Comparison of ENCODE assay signal across 10 cellular contexts in genomic region chr17:18143044-18143936, GRCh38. TPM values are rescaled to one million over a fixed set of nuclear protein-coding genes. Genes with fewer than 3 reads are reported as not detected.
DNase-seq lines count a peak whose midpoint lies in the region; ATAC-seq, FAIRE-seq and TF ChIP-seq lines count a peak whose summit lies in the region.
"Had no signal": no experiment of that assay in that cellular context is flagged by ENCODE, and none has a peak within 500 bp of the region (broad histone marks: within the 10 kb centered on the region; RNA-seq: fewer than 3 reads in every experiment).

No MANE protein-coding gene starts in this region.

- FAIRE-seq in HepG2 (lab: Jason Lieb, UNC): peak; percentile 44
- FAIRE-seq: urothelium cell line had no signal

- H3K9me3 ChIP-seq in HepG2 (ENCODE audit: low read length) (no peaks in the 10 kb centered on the region), right lobe of liver (no peaks in the 10 kb centered on the region), NT2/D1 (ENCODE audit: insufficient read depth, low read length) (no peaks in the 10 kb centered on the region), adrenal gland (replicated peaks in 1 of 3) (no peaks in the 10 kb centered on the region)
- H3K9me3 ChIP-seq: ascending aorta had no signal

- H3K27ac ChIP-seq in HepG2 (ENCODE audit: extremely low read length, insufficient read depth, low read length) (no peak overlapping the region), right lobe of liver (no peak overlapping the region), adrenal gland (no peak overlapping the region)
- H3K27ac ChIP-seq: ascending aorta had no signal

- TF ChIP-seq EP300 in HepG2 (IDR thresholded peaks at IDR 0.05; ENCODE audit: low read depth in 2 of 2, low read length in 2 of 2): no peak
- TF ChIP-seq EP300 in HepG2 (CRISPR knock-in tag; IDR thresholded peaks at IDR 0.05; ENCODE audit: borderline replicate concordance): no peak

- TF ChIP-seq RAD21 in HepG2 (CRISPR knock-in tag; IDR thresholded peaks at IDR 0.05): no peak

- ATAC-seq in HepG2 (peak; percentile 30), right lobe of liver (no peak)

- H3K4me1 ChIP-seq in HepG2 (ENCODE audit: insufficient read depth, low read length): peaks cover 30% of the 10 kb centered on the region
- peaks cover 0 to 28% (median 11%) of the 10 kb centered on the region in 4 donors for H3K4me1 ChIP-seq in right lobe of liver
- peaks cover 16% of the 10 kb centered on the region for H3K4me1 ChIP-seq in NT2/D1 (ENCODE audit: insufficient read depth, insufficient read length)
- no peaks in the 10 kb centered on the region for H3K4me1 ChIP-seq in adrenal gland (replicated peaks in 1 of 2)

- peak; percentile 60 for TF ChIP-seq CTCF in HepG2 (CRISPR knock-in tag; IDR thresholded peaks at IDR 0.05)
- TF ChIP-seq CTCF in right lobe of liver (IDR thresholded peaks at IDR 0.05): no peak
- TF ChIP-seq CTCF in fibroblast of mammary gland (conservative IDR thresholded peaks at IDR 0.05; ENCODE audit: control insufficient read depth, insufficient read depth, low read depth, low read length): peak; percentile 47
- no peak for TF ChIP-seq CTCF in adrenal gland (IDR thresholded peaks at IDR 0.05)

- no TSS peak for BruUV-seq in HepG2 (replicated peaks; lab: Mats Ljungman, UMichigan)

- intact Hi-C loops in HepG2 (cut with micrococcal nuclease; ENCODE audit: unreplicated experiment) (no loop called here), right lobe of liver (cut with DNase I) (no loop called here), adrenal gland (cut with DNase I) (loop anchor here in 1 of 2 donors (5.0 kb wide), 1 partner anchor 74 kb away; no protein-coding TSS in a partner anchor)

- H3K9ac ChIP-seq in HepG2 (ENCODE audit: insufficient read depth, low read depth, low read length): no peak overlapping the region; the same call in 1 of the 2 replicates
- no peak overlapping the region for H3K9ac ChIP-seq in NT2/D1 (ENCODE audit: insufficient read length, low read depth)

- H4K20me1 ChIP-seq in HepG2 (ENCODE audit: insufficient read depth, low read length): no peaks in the 10 kb centered on the region; the same call in 1 of the 2 replicates

- H3K36me3 ChIP-seq in HepG2 (replicated peaks in 1 of 2; ENCODE audit: control insufficient read depth in 1 of 2, insufficient read depth in 2 of 2, low read length in 2 of 2): no peaks in the 10 kb centered on the region
- H3K36me3 ChIP-seq in right lobe of liver: no peaks in the 10 kb centered on the region
- no peaks in the 10 kb centered on the region for H3K36me3 ChIP-seq in NT2/D1 (ENCODE audit: insufficient read depth, insufficient read length, low read length)
- no peaks in the 10 kb centered on the region for H3K36me3 ChIP-seq in adrenal gland (replicated peaks in 1 of 2)
- H3K36me3 ChIP-seq: ascending aorta had no signal

- H3K27me3 ChIP-seq in HepG2 (ENCODE audit: control insufficient read depth in 1 of 2, insufficient read depth in 2 of 2, low read length in 2 of 2) (peaks cover 2% of the 10 kb centered on the region in 2 experiments; a peak in 3 of 5 replicates), right lobe of liver (no peaks in the 10 kb centered on the region), NT2/D1 (ENCODE audit: insufficient read depth, insufficient read length) (no peaks in the 10 kb centered on the region), adrenal gland (no peaks in the 10 kb centered on the region)
- H3K27me3 ChIP-seq: ascending aorta had no signal

- H3K4me3 ChIP-seq in HepG2 (replicated peaks in 1 of 3; ENCODE audit: insufficient read depth in 1 of 3, low read depth in 2 of 3, low read length in 3 of 3) (peak overlapping the region in 1 of 3 experiments; percentile 41; a peak in 1 of 6 replicates), right lobe of liver (no peak overlapping the region), NT2/D1 (ENCODE audit: insufficient read length, low read depth) (no peak overlapping the region), fibroblast of mammary gland (ENCODE audit: control insufficient read depth, low read depth, low read length) (no peak overlapping the region), adrenal gland (no peak overlapping the region)
- H3K4me3 ChIP-seq: ascending aorta had no signal

- peak overlapping the region; percentile 57 for H2AFZ ChIP-seq in HepG2 (ENCODE audit: low read length)

- CTCF ChIA-PET in HepG2 (lab: Yijun Ruan, JAX; ENCODE audit: low intra/inter-chr PET ratio, low total read pairs): no interaction called here

- POLR2A ChIA-PET in HepG2 (lab: Yijun Ruan, JAX): interaction anchor here (0.6 kb wide), 1 partner anchor 116 kb away, joined by 3 read pairs; no protein-coding TSS in a partner anchor

- in situ Hi-C loops in HepG2 (cut with HindIII; ENCODE audit: extremely low pct_ligation_motif_present, low pct_unique_long_range_greater_than_20kb): no loop called here

- H3K79me2 ChIP-seq in HepG2 (ENCODE audit: insufficient read depth, low read length): no peaks in the 10 kb centered on the region

- H3K4me2 ChIP-seq in HepG2 (ENCODE audit: low read depth, low read length): peak overlapping the region; percentile 69

- DNase-seq in HepG2 (ENCODE audit: low spot score): peak; percentile 38
- no peak for DNase-seq in right lobe of liver
- DNase-seq in NT2/D1 (ENCODE audit: low read depth, low spot score): peak; percentile 51
- peak; percentile 30 for DNase-seq in fibroblast of mammary gland (ENCODE audit: low read depth)
- DNase-seq in cortex of kidney (lab: John Stamatoyannopoulos, UW): no peak
- no peak for DNase-seq in adrenal gland
- no peak for DNase-seq in GM19238 (ENCODE audit: insufficient read length, low spot score)
- no peak for DNase-seq in NK-92 treated with Interleukin-12 subunit alpha and Interleukin-12 subunit beta, amount 100 ng/mL, for 24 hours (lab: John Stamatoyannopoulos, UW)

- WGBS in HepG2 (ENCODE audit: low lambda C conversion rate): 22% methylated on average over 9 of the region's 18 CpGs
- 73% methylated on average over 6 of the region's 18 CpGs for WGBS in right lobe of liver (ENCODE audit: insufficient coverage, low coverage, low lambda C conversion rate, missing lambda C conversion rate)
- WGBS in adrenal gland, 4 donors: 66 to 82% (median 76%) methylated on average over 15 to 18 of the region's 18 CpGs

- TF ChIP-seq POLR2A in HepG2 (IDR thresholded peaks at IDR 0.05; ENCODE audit: insufficient read depth in 1 of 2, low read depth in 2 of 2, low read length in 2 of 2) (no peak), right lobe of liver (IDR thresholded peaks at IDR 0.05) (no peak), adrenal gland (IDR thresholded peaks at IDR 0.05) (no peak)

RNA-seq across cellular contexts. Expression of gene MYO15A, which starts 34.7 kb away (rescaled TPM):
- 0.07 and 0.18 TPM in 2 replicates for total RNA-seq in HepG2 (2016; rRNA removed; fragmentation: Illumina TruSeq; extraction: Trizol)
- not detected in 2 replicates for total RNA-seq in HepG2 (2016; cell fraction: cytosol; rRNA removed; fragmentation: Illumina TruSeq; extraction: Trizol; ENCODE audit: low read depth)
- 0.11 TPM in 1 of 2 replicates, not detected in the other for total RNA-seq in HepG2 (2016; cell fraction: insoluble cytoplasmic fraction; rRNA removed; fragmentation: Illumina TruSeq; extraction: Trizol)
- total RNA-seq in HepG2 (2016; cell fraction: membrane; rRNA removed; fragmentation: Illumina TruSeq; extraction: Trizol): not detected in 2 replicates
- not detected in 2 replicates for total RNA-seq in HepG2 (2016; cell fraction: nucleus; rRNA removed; fragmentation: Illumina TruSeq; extraction: Trizol)
- 0.20 and 0.35 TPM in 2 replicates for polyA plus RNA-seq in HepG2 (2011; rRNA removed)
- 0.01 and 0.04 TPM in 2 replicates for polyA plus RNA-seq in HepG2 (2011; cell fraction: cytosol; rRNA removed)
- polyA plus RNA-seq in HepG2 (2011; cell fraction: nucleus; rRNA removed): 2.3 and 2.8 TPM in 2 replicates
- polyA plus RNA-seq in HepG2 (2012): 0.23 and 0.32 TPM in 2 replicates
- not detected in 2 replicates for polyA plus RNA-seq in HepG2 (2016; cell fraction: cytosol; fragmentation: Illumina TruSeq; extraction: Trizol; ENCODE audit: low read depth)
- not detected in 2 replicates for polyA plus RNA-seq in HepG2 (2016; cell fraction: insoluble cytoplasmic fraction; fragmentation: Illumina TruSeq; extraction: Trizol; ENCODE audit: low read depth)
- polyA plus RNA-seq in HepG2 (2016; cell fraction: membrane; fragmentation: Illumina TruSeq; extraction: Trizol; ENCODE audit: low read depth): not detected in 2 replicates
- polyA plus RNA-seq in HepG2 (2016; cell fraction: nucleus; fragmentation: Illumina TruSeq; extraction: Trizol; ENCODE audit: insufficient read depth, low read depth): 0.56 and 0.60 TPM in 2 replicates
- 0.02 and 0.28 TPM in 2 replicates for polyA minus RNA-seq in HepG2 (2011; rRNA and poly(A)+ RNA removed; ENCODE audit: low replicate concordance)
- not detected in 2 replicates for polyA minus RNA-seq in HepG2 (2011; cell fraction: cytosol; rRNA and poly(A)+ RNA removed)
- polyA minus RNA-seq in HepG2 (2011; cell fraction: nucleus; rRNA and poly(A)+ RNA removed): 0.52 and 0.75 TPM in 2 replicates
- 1 to 10 TPM in 4 of 6 experiments, under 1 TPM in 2; 0.19 to 6.2 (median 1.5) TPM for total RNA-seq in right lobe of liver
- 1 to 10 TPM in 1 of 8 donors, under 1 TPM in 5, not detected in 2; 0.44 to 1.0 (median 0.88) TPM for total RNA-seq in adrenal gland
- polyA plus RNA-seq in adrenal gland: 1 to 10 TPM in 2 of 3 donors, under 1 TPM in 1; 0.57 to 3.5 (median 2.2) TPM

RNA-seq across cellular contexts. Expression of gene ALKBH5, which starts 40.3 kb away (rescaled TPM):
- 68.9 and 77.9 TPM in 2 replicates for total RNA-seq in HepG2 (2016; rRNA removed; fragmentation: Illumina TruSeq; extraction: Trizol)
- 33.0 and 40.4 TPM in 2 replicates for total RNA-seq in HepG2 (2016; cell fraction: cytosol; rRNA removed; fragmentation: Illumina TruSeq; extraction: Trizol; ENCODE audit: low read depth)
- total RNA-seq in HepG2 (2016; cell fraction: insoluble cytoplasmic fraction; rRNA removed; fragmentation: Illumina TruSeq; extraction: Trizol): 67.3 and 68.1 TPM in 2 replicates
- total RNA-seq in HepG2 (2016; cell fraction: membrane; rRNA removed; fragmentation: Illumina TruSeq; extraction: Trizol): 116 and 133 TPM in 2 replicates
- total RNA-seq in HepG2 (2016; cell fraction: nucleus; rRNA removed; fragmentation: Illumina TruSeq; extraction: Trizol): 33.2 and 35.5 TPM in 2 replicates
- 76.9 and 81.4 TPM in 2 replicates for polyA plus RNA-seq in HepG2 (2011; rRNA removed)
- 86.0 TPM in 2 replicates for polyA plus RNA-seq in HepG2 (2011; cell fraction: cytosol; rRNA removed)
- 33.7 and 38.7 TPM in 2 replicates for polyA plus RNA-seq in HepG2 (2011; cell fraction: nucleus; rRNA removed)
- 40.0 and 40.1 TPM in 2 replicates for polyA plus RNA-seq in HepG2 (2012)
- polyA plus RNA-seq in HepG2 (2016; cell fraction: cytosol; fragmentation: Illumina TruSeq; extraction: Trizol; ENCODE audit: low read depth): 28.2 and 39.0 TPM in 2 replicates
- polyA plus RNA-seq in HepG2 (2016; cell fraction: insoluble cytoplasmic fraction; fragmentation: Illumina TruSeq; extraction: Trizol; ENCODE audit: low read depth): 72.9 and 78.4 TPM in 2 replicates
- polyA plus RNA-seq in HepG2 (2016; cell fraction: membrane; fragmentation: Illumina TruSeq; extraction: Trizol; ENCODE audit: low read depth): 87.0 and 103 TPM in 2 replicates
- polyA plus RNA-seq in HepG2 (2016; cell fraction: nucleus; fragmentation: Illumina TruSeq; extraction: Trizol; ENCODE audit: insufficient read depth, low read depth): 49.9 and 55.5 TPM in 2 replicates
- polyA minus RNA-seq in HepG2 (2011; rRNA and poly(A)+ RNA removed; ENCODE audit: low replicate concordance): 171 and 230 TPM in 2 replicates
- polyA minus RNA-seq in HepG2 (2011; cell fraction: cytosol; rRNA and poly(A)+ RNA removed): 93.0 and 100 TPM in 2 replicates
- 24.7 and 35.2 TPM in 2 replicates for polyA minus RNA-seq in HepG2 (2011; cell fraction: nucleus; rRNA and poly(A)+ RNA removed)
- total RNA-seq in right lobe of liver: 10 to 100 TPM; 57.5 to 71.8 (median 66.1) TPM
- total RNA-seq in adrenal gland: 100 to 1,000 TPM; 109 to 154 (median 141) TPM
- polyA plus RNA-seq in adrenal gland: 100 to 1,000 TPM in 1 of 3 donors, 10 to 100 TPM in 2; 28.4 to 118 (median 33.8) TPM

RNA-seq across cellular contexts. Expression of gene DRG2, which starts 55.5 kb away (rescaled TPM):
- 23.0 and 26.6 TPM in 2 replicates for total RNA-seq in HepG2 (2016; rRNA removed; fragmentation: Illumina TruSeq; extraction: Trizol)
- 34.5 and 35.0 TPM in 2 replicates for total RNA-seq in HepG2 (2016; cell fraction: cytosol; rRNA removed; fragmentation: Illumina TruSeq; extraction: Trizol; ENCODE audit: low read depth)
- 19.6 and 31.0 TPM in 2 replicates for total RNA-seq in HepG2 (2016; cell fraction: insoluble cytoplasmic fraction; rRNA removed; fragmentation: Illumina TruSeq; extraction: Trizol)
- total RNA-seq in HepG2 (2016; cell fraction: membrane; rRNA removed; fragmentation: Illumina TruSeq; extraction: Trizol): 18.9 and 21.9 TPM in 2 replicates
- 27.8 and 29.3 TPM in 2 replicates for total RNA-seq in HepG2 (2016; cell fraction: nucleus; rRNA removed; fragmentation: Illumina TruSeq; extraction: Trizol)
- 20.1 and 24.9 TPM in 2 replicates for polyA plus RNA-seq in HepG2 (2011; rRNA removed)
- 16.7 and 20.6 TPM in 2 replicates for polyA plus RNA-seq in HepG2 (2011; cell fraction: cytosol; rRNA removed)
- 78.3 and 80.8 TPM in 2 replicates for polyA plus RNA-seq in HepG2 (2011; cell fraction: nucleus; rRNA removed)
- 18.5 and 21.7 TPM in 2 replicates for polyA plus RNA-seq in HepG2 (2012)
- polyA plus RNA-seq in HepG2 (2016; cell fraction: cytosol; fragmentation: Illumina TruSeq; extraction: Trizol; ENCODE audit: low read depth): 7.5 and 8.3 TPM in 2 replicates
- 19.2 and 22.3 TPM in 2 replicates for polyA plus RNA-seq in HepG2 (2016; cell fraction: insoluble cytoplasmic fraction; fragmentation: Illumina TruSeq; extraction: Trizol; ENCODE audit: low read depth)
- polyA plus RNA-seq in HepG2 (2016; cell fraction: membrane; fragmentation: Illumina TruSeq; extraction: Trizol; ENCODE audit: low read depth): 10.0 and 11.1 TPM in 2 replicates
- 47.8 and 50.0 TPM in 2 replicates for polyA plus RNA-seq in HepG2 (2016; cell fraction: nucleus; fragmentation: Illumina TruSeq; extraction: Trizol; ENCODE audit: insufficient read depth, low read depth)
- 43.9 and 69.9 TPM in 2 replicates for polyA minus RNA-seq in HepG2 (2011; rRNA and poly(A)+ RNA removed; ENCODE audit: low replicate concordance)
- polyA minus RNA-seq in HepG2 (2011; cell fraction: cytosol; rRNA and poly(A)+ RNA removed): 10.0 and 13.9 TPM in 2 replicates
- 46.6 and 47.5 TPM in 2 replicates for polyA minus RNA-seq in HepG2 (2011; cell fraction: nucleus; rRNA and poly(A)+ RNA removed)
- 10 to 100 TPM; 10.4 to 28.8 (median 17.3) TPM for total RNA-seq in right lobe of liver
- 10 to 100 TPM; 34.9 to 81.4 (median 43.5) TPM for total RNA-seq in adrenal gland
- 10 to 100 TPM; 17.1 to 97.1 (median 69.0) TPM for polyA plus RNA-seq in adrenal gland

Comparison
In these comparisons a context has a peak if more than half of its experiments do, and no peak if none do; other contexts are left out.
1. DNase-seq: peak in HepG2 (single experiment), NT2/D1 (single experiment) and fibroblast of mammary gland (single experiment); none in right lobe of liver (0 of 3), cortex of kidney (single experiment), adrenal gland (0 of 7), GM19238 (single experiment) and NK-92 treated with Interleukin-12 subunit alpha and Interleukin-12 subunit beta, amount 100 ng/mL, for 24 hours (single experiment).
2. CTCF ChIP-seq: peak in HepG2 (single experiment) and fibroblast of mammary gland (single experiment); none in right lobe of liver (0 of 4) and adrenal gland (0 of 6).